Comparison of ENCODE assay signal across 10 cellular contexts in the genomic region with DNA sequence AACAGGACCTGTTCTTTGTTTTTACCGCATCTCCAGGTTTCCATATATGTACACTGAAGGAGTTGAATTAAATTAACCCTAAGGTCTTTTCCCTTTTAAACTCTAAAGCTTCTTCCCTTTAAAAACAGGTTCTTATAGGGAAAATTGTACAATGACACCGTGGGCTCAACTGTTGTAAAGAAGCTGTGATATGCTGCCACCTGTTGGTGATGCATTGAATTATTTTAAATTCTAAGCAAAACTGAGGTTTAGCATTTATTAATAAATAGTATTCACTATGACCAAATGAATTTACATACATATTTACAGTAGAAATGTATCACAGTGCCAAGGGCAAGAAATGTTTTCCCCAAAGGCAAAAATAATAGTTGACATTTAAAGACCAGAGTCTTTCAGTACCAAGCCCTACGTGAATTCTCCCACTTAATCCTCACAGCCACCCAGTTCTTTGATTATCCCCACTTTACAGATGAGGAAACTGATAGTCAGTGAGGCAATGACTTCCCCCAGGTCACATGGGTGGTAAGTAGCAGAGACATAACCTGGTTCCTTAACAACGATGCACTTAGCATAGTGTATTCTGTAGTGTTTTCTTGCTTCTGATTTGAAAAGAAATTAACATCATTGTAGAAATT. TPM values are rescaled to one million over a fixed set of nuclear protein-coding genes. Genes with fewer than 3 reads are reported as not detected.
DNase-seq lines count a peak whose midpoint lies in the region; ATAC-seq, FAIRE-seq and TF ChIP-seq lines count a peak whose summit lies in the region.
"Had no signal": no experiment of that assay in that cellular context is flagged by ENCODE, and none has a peak within 500 bp of the region (broad histone marks: within the 10 kb centered on the region; RNA-seq: fewer than 3 reads in every experiment).

No MANE protein-coding gene starts in this region.

- no peak for TF ChIP-seq POLR2A in H1 (IDR thresholded peaks at IDR 0.05; ENCODE audit: control extremely low read depth in 1 of 2, low read depth in 2 of 2, low read length in 2 of 2)

- H3K56ac ChIP-seq in H1 (replicated peaks; ENCODE audit: insufficient read length, low read depth, low read length): no peak overlapping the region

- TF ChIP-seq EP300 in H1 (IDR thresholded peaks at IDR 0.05; ENCODE audit: borderline replicate concordance in 1 of 2, low read depth in 2 of 2, low read length in 2 of 2): no peak

- no peaks in the 10 kb centered on the region for H3K36me3 ChIP-seq in H1 (ENCODE audit: control insufficient read depth in 2 of 4, insufficient read depth in 4 of 4, low read length in 3 of 4)
- no peaks in the 10 kb centered on the region for H3K36me3 ChIP-seq in mucosa of descending colon (ENCODE audit: low read depth)

- no peak overlapping the region for H3K4ac ChIP-seq in H1 (replicated peaks; ENCODE audit: insufficient read length, low read depth, low read length)

- no peak overlapping the region for H2BK5ac ChIP-seq in H1 (ENCODE audit: low read depth, low read length)

- H2BK120ac ChIP-seq in H1 (replicated peaks; ENCODE audit: low read depth, low read length): no peak overlapping the region

- no peak overlapping the region for H3K23ac ChIP-seq in H1 (ENCODE audit: insufficient read length)

- H4K20me1 ChIP-seq in H1 (replicated peaks in 1 of 2; ENCODE audit: control insufficient read depth in 1 of 2, insufficient read depth in 2 of 2, low read length in 2 of 2): no peaks in the 10 kb centered on the region

- peak overlapping the region; percentile 43 to 61; a peak in 2 of 4 replicates for H3K4me2 ChIP-seq in H1 (ENCODE audit: insufficient read depth in 1 of 2, low read depth in 2 of 2, low read length in 2 of 2)

- DNase-seq in Caki2 (ENCODE audit: low read depth) (peak; percentile 10), HFFc6 (peak; percentile 50), RCC 7860 (ENCODE audit: low spot score) (peak; percentile 31), H1 (ENCODE audit: low read depth in 1 of 2, low spot score in 2 of 2) (no peak), mucosa of descending colon (peak in 1 of 3 donors; percentile 53)

- no peak overlapping the region for H3K27ac ChIP-seq in H1 (ENCODE audit: low read depth, low read length)
- H3K27ac ChIP-seq: skin epidermis had no signal

- intact Hi-C loops in mucosa of descending colon (cut with DNase I, micrococcal nuclease): loop anchor here (5.0 kb wide), 1 partner anchor 533 kb away; no protein-coding TSS in a partner anchor

- no peak overlapping the region for H2BK15ac ChIP-seq in H1 (ENCODE audit: low read length)

- FAIRE-seq in RCC 7860 (lab: Jason Lieb, UNC) (peak; percentile 71), H1 (lab: Jason Lieb, UNC) (peak; percentile 13)

- H3K36me3 Mint-ChIP-seq in HFFc6 (ENCODE audit: low read depth): no peaks in the 10 kb centered on the region

- peaks cover 0 to 15% (median 14%) of the 10 kb centered on the region in 4 experiments; a peak in 4 of 7 replicates for H3K4me1 ChIP-seq in H1 (replicated peaks in 1 of 4; ENCODE audit: control insufficient read depth in 3 of 4, insufficient read depth in 4 of 4, low read length in 3 of 4)
- no peaks in the 10 kb centered on the region for H3K4me1 ChIP-seq in mucosa of descending colon (ENCODE audit: low read depth)

- TF ChIP-seq RAD21 in H1 (IDR thresholded peaks at IDR 0.05 in 1 of 2, conservative IDR thresholded peaks at IDR 0.05 in 1 of 2; ENCODE audit: low read depth in 2 of 2, low read length in 2 of 2): peak; percentile 77 to 80

- no peak overlapping the region for H3K9ac ChIP-seq in H1 (replicated peaks in 1 of 4; ENCODE audit: extremely low read depth in 1 of 4, low read depth in 3 of 4, low read length in 3 of 4)

- H3K27ac Mint-ChIP-seq in HFFc6: no peak overlapping the region
- H3K27ac Mint-ChIP-seq: T-helper 1 cell treated with Interleukin-12 subunit alpha and Interleukin-12 subunit beta and Interleukin-4 antibody, amounts not matched to agents 30 μg/mL and 1 μg/mL, for 36 hours had no signal

- POLR2A ChIA-PET in H1 (lab: Charles Lee; ENCODE audit: partially characterized antibody): interaction anchor here (0.6 to 2.1 kb wide), 3 partner anchors 36 to 563 kb away, joined by 3 to 15 read pairs (median 7); partner anchors contain the start of genes POLR3B and TMEM263

- TF ChIP-seq CTCF in HFFc6 (IDR thresholded peaks at IDR 0.05): peak; percentile 94
- TF ChIP-seq CTCF in H1 (IDR thresholded peaks at IDR 0.05; ENCODE audit: control extremely low read depth in 1 of 3, insufficient read depth in 1 of 3, low read depth in 1 of 3, low read length in 3 of 3): peak in 2 of 3 experiments; percentile 41 to 57; a peak in 2 of 4 replicates
- peak; percentile 59 for TF ChIP-seq CTCF in mucosa of descending colon (IDR thresholded peaks at IDR 0.05)

- H3K79me2 ChIP-seq in H1 (ENCODE audit: control insufficient read depth in 1 of 2, insufficient read depth in 2 of 2, low read length in 2 of 2): no peaks in the 10 kb centered on the region

- WGBS in H1 (ENCODE audit: extremely low coverage in 1 of 2, insufficient coverage in 1 of 2, insufficient read length in 1 of 2, insufficient replicate concordance in 2 of 2, low coverage in 1 of 2, low lambda C conversion rate in 2 of 2, missing lambda C conversion rate in 1 of 2), 2 experiments: 44% methylated on average over 4 of the region's 4 CpGs; no CpG with 5 or more reads in 1 of the 2 experiments

- H3K18ac ChIP-seq in H1 (ENCODE audit: extremely low read depth, low read length): no peak overlapping the region

- no peak overlapping the region for H3K4me3 Mint-ChIP-seq in HFFc6
- H3K4me3 Mint-ChIP-seq: T-helper 1 cell treated with Interleukin-12 subunit alpha and Interleukin-12 subunit beta and Interleukin-4 antibody, amounts not matched to agents 30 μg/mL and 1 μg/mL, for 36 hours had no signal

- no peak overlapping the region for H2BK12ac ChIP-seq in H1 (ENCODE audit: low read depth, low read length)

- no peak overlapping the region for H4K8ac ChIP-seq in H1 (ENCODE audit: extremely low read depth, insufficient read depth, low read length)

- ATAC-seq in mucosa of descending colon (peak; percentile 39), HG03432 (IDR thresholded peaks at IDR 0.05; ENCODE audit: unreplicated experiment) (no peak), GM21576 (IDR thresholded peaks at IDR 0.05; ENCODE audit: unreplicated experiment) (no peak), HG03280 (IDR thresholded peaks at IDR 0.05; ENCODE audit: unreplicated experiment) (no peak)

- in situ Hi-C loops in Caki2 (cut with HindIII; ENCODE audit: low pct_unique_long_range_greater_than_20kb, low sequenced_read_pairs): no loop called here

- peaks cover 8% of the 10 kb centered on the region for H3K27me3 Mint-ChIP-seq in HFFc6 (ENCODE audit: insufficient read depth)

- H3K79me1 ChIP-seq in H1 (ENCODE audit: low read depth, low read length): no peaks in the 10 kb centered on the region

- H3K14ac ChIP-seq in H1 (ENCODE audit: insufficient read length): no peak overlapping the region

- H4K91ac ChIP-seq in H1 (replicated peaks; ENCODE audit: insufficient read length, low read length): no peak overlapping the region

- H3K27me3 ChIP-seq in H1 (replicated peaks in 1 of 4; ENCODE audit: control insufficient read depth in 3 of 4, extremely low read depth in 1 of 4, insufficient read depth in 3 of 4, low read length in 3 of 4): no peaks in the 10 kb centered on the region; a peak in 2 of 7 replicates

- H3K4me3 ChIP-seq in H1 (ENCODE audit: extremely low read depth in 1 of 4, insufficient read depth in 2 of 4, low read depth in 3 of 4, low read length in 4 of 4) (peak overlapping the region in 1 of 4 experiments; percentile 18; a peak in 1 of 8 replicates), mucosa of descending colon (no peak overlapping the region)
- H3K4me3 ChIP-seq: skin epidermis had no signal

- no peak overlapping the region for H2AFZ ChIP-seq in H1 (ENCODE audit: low read length)

- no peak overlapping the region for H4K5ac ChIP-seq in H1 (ENCODE audit: insufficient read length, low read depth, low read length)

- H3K9me3 ChIP-seq in H1 (ENCODE audit: insufficient read depth in 2 of 2, low read depth in 1 of 2, low read length in 1 of 2) (no peaks in the 10 kb centered on the region), mucosa of descending colon (no peaks in the 10 kb centered on the region)

- CTCF ChIA-PET in H1 (lab: Charles Lee; ENCODE audit: partially characterized antibody): interaction anchor here (0.7 to 6.4 kb wide), 53 partner anchors 10 to 693 kb away, joined by 3 to 50 read pairs (median 4); partner anchors contain the start of gene POLR3B

- no peaks in the 10 kb centered on the region for H3K23me2 ChIP-seq in H1 (ENCODE audit: low read depth, low read length)

- peaks cover 5% of the 10 kb centered on the region; the same call in 1 of the 2 replicates for H3K4me1 Mint-ChIP-seq in HFFc6 (ENCODE audit: low read depth)

- H2AK5ac ChIP-seq in H1 (ENCODE audit: low read depth, low read length): no peak overlapping the region

- H2BK20ac ChIP-seq in H1 (ENCODE audit: low read length): no peak overlapping the region

- no peaks in the 10 kb centered on the region for H3K9me3 Mint-ChIP-seq in HFFc6

TF ChIP-seq in H1, 55 proteins besides CTCF, POLR2A, EP300 and RAD21:
- TF ChIP-seq KDM1A (IDR thresholded peaks at IDR 0.05; ENCODE audit: borderline replicate concordance, low read length) (0 out of 2 replicates have a peak, but pooled peaks have one; percentile 47), SP2 (IDR thresholded peaks at IDR 0.05; ENCODE audit: low read length) (no peak)

RNA-seq across cellular contexts. Expression of gene TMEM263, which starts 35.7 kb away (rescaled TPM):
- 25.7 and 36.3 TPM in 2 replicates for total RNA-seq in Caki2 (2014; rRNA removed; shearing (Covaris generic); ENCODE audit: low replicate concordance)
- 100 to 1,000 TPM; 157 to 188 (median 167) TPM for total RNA-seq in HFFc6 (2021; fragmentation: NEBNext Ultra II Directional; extraction: Animal tissue kit (Norgen Biotek cat#: 25700))
- total RNA-seq in H1 (2021; fragmentation: NEBNext Ultra II Directional; extraction: Animal tissue kit (Norgen Biotek cat#: 25700)): 12.3 and 14.5 TPM in 2 replicates
- 2.9 and 3.4 TPM in 2 replicates for polyA plus RNA-seq in H1 (2011; rRNA removed)
- 3.6 TPM for polyA plus RNA-seq in H1 (2011; cell fraction: cytosol; rRNA removed)
- 4.3 TPM for polyA plus RNA-seq in H1 (2011; cell fraction: nucleus; rRNA removed)
- 6.8 to 8.9 TPM (median 7.9 TPM) in 4 replicates for polyA plus RNA-seq in H1 (2012, experiment 1 of 2)
- 0.47 TPM for polyA plus RNA-seq in H1 (2012, experiment 2 of 2)
- 8.2 TPM for polyA plus RNA-seq in H1 (2013, experiment 1 of 2)
- polyA plus RNA-seq in H1 (2013, experiment 2 of 2): 7.5 TPM
- polyA minus RNA-seq in H1 (2011; rRNA and poly(A)+ RNA removed): 6.6 and 8.9 TPM in 2 replicates
- 8.8 TPM for polyA minus RNA-seq in H1 (2011; cell fraction: cytosol; rRNA and poly(A)+ RNA removed)
- polyA minus RNA-seq in H1 (2011; cell fraction: nucleus; rRNA and poly(A)+ RNA removed): 6.5 TPM
- total RNA-seq in mucosa of descending colon: 10 to 100 TPM; 20.3 to 38.6 (median 27.0) TPM

Comparison
In these comparisons a context has a peak if more than half of its experiments do, and no peak if none do; other contexts are left out.
1. DNase-seq: peak in Caki2 (single experiment), HFFc6 (single experiment) and RCC 7860 (single experiment); none in H1 (0 of 2).
2. Peak in every context shown above with its lines, with median percentiles within 50 percentile points of each other: CTCF ChIP-seq.